ENCODE assay signal across 17 cellular contexts in genomic region chrX:34557733-34558132, GRCh38.
"Had no signal": no experiment of that assay in that cellular context is flagged by ENCODE, and none has a peak within 500 bp of the region (broad histone marks: within the 10 kb centered on the region; RNA-seq: fewer than 3 reads in every experiment).

No MANE protein-coding gene starts in this region.

- H3K9me3 Mint-ChIP-seq: dendritic cell treated with granulocyte-macrophage colony-stimulating factor and Interleukin-4, amounts not matched to agents 40 ng/mL and 50 ng/mL, for 4 days; effector memory CD8-positive, alpha-beta T cell had no signal

- H3K27ac ChIP-seq: esophagus squamous epithelium, gastroesophageal sphincter, pancreas had no signal

- ATAC-seq: effector memory CD8-positive, alpha-beta T cell; gastroesophageal sphincter; left colon; natural killer cell; pancreas; right cardiac atrium had no signal

- H3K4me3 Mint-ChIP-seq: dendritic cell treated with granulocyte-macrophage colony-stimulating factor and Interleukin-4, amounts not matched to agents 40 ng/mL and 50 ng/mL, for 4 days; effector memory CD8-positive, alpha-beta T cell; natural killer cell had no signal

- H3K9me3 ChIP-seq: esophagus squamous epithelium, gastroesophageal sphincter, pancreas had no signal

- H3K36me3 Mint-ChIP-seq: natural killer cell had no signal

- H3K27me3 Mint-ChIP-seq: dendritic cell treated with granulocyte-macrophage colony-stimulating factor and Interleukin-4, amounts not matched to agents 40 ng/mL and 50 ng/mL, for 4 days; effector memory CD8-positive, alpha-beta T cell; progenitor cell of endocrine pancreas had no signal

- H3K27ac Mint-ChIP-seq: dendritic cell treated with granulocyte-macrophage colony-stimulating factor and Interleukin-4, amounts not matched to agents 40 ng/mL and 50 ng/mL, for 4 days; effector memory CD8-positive, alpha-beta T cell; natural killer cell; progenitor cell of endocrine pancreas had no signal

- H3K27me3 ChIP-seq: esophagus squamous epithelium, gastroesophageal sphincter had no signal

- H3K4me1 Mint-ChIP-seq: natural killer cell had no signal

- H3K4me1 ChIP-seq: esophagus squamous epithelium, gastroesophageal sphincter, pancreas had no signal

- DNase-seq: effector memory CD8-positive, alpha-beta T cell; esophagus squamous epithelium; foreskin fibroblast; glutamatergic neuron; left colon; mammary epithelial cell; natural killer cell; occipital lobe; pancreas; right cardiac atrium; small intestine; stimulated activated CD4-positive, alpha-beta T cell treated with anti-CD3 and anti-CD28 coated beads, Interleukin-12 subunit alpha, Interleukin-12 subunit beta, amount 100 ng/mL, for 4 hours; stimulated activated naive CD4-positive, alpha-beta T cell treated with Interleukin-2 at 50 U/mL for 16 hours; trophoblast cell had no signal
